In genomic region chr9:134136997-134137302, GRCh38 we compare ENCODE assay signal across 8 cellular contexts. TPM values are rescaled to one million over a fixed set of nuclear protein-coding genes. Genes with fewer than 3 reads are reported as not detected.
DNase-seq lines count a peak whose midpoint lies in the region; ATAC-seq and TF ChIP-seq lines count a peak whose summit lies in the region.

No MANE protein-coding gene starts in this region.

- peak overlapping the region; percentile 97 for H3K23ac ChIP-seq in neuronal stem cell (ENCODE audit: low read depth, low read length, poor library complexity)

- H3K4me1 Mint-ChIP-seq in CD8-positive, alpha-beta memory T cell = peaks cover 29 to 53% (median 50%) of the 10 kb centered on the region in 3 donors

- TF ChIP-seq CTCF in OCI-LY1 (IDR thresholded peaks at IDR 0.05; ENCODE audit: low read length) = no peak

- no peak overlapping the region for H4K91ac ChIP-seq in neuronal stem cell (ENCODE audit: low read depth, low read length, poor library complexity)

- H4K20me1 ChIP-seq in OCI-LY1 (ENCODE audit: insufficient read depth, low read length) = no peaks in the 10 kb centered on the region

- H3K4me2 ChIP-seq in OCI-LY1 (ENCODE audit: low read length) = peak overlapping the region; percentile 99
- H3K4me2 ChIP-seq in neuronal stem cell (ENCODE audit: insufficient read depth, low read length, poor library complexity, severe bottlenecking) = peak overlapping the region; percentile 95

- H3K9ac ChIP-seq in OCI-LY1 (ENCODE audit: low read length) (peak overlapping the region; percentile 94), endocrine pancreas (ENCODE audit: control insufficient read depth, insufficient read depth, low read length) (peak overlapping the region; percentile 65), neuronal stem cell (ENCODE audit: low read depth, low read length, poor library complexity) (peak overlapping the region; percentile 100)

- H3K9me2 ChIP-seq in OCI-LY1 (ENCODE audit: low read depth, low read length) = no peaks in the 10 kb centered on the region

- H3K4me1 ChIP-seq in CD8-positive, alpha-beta memory T cell (ENCODE audit: insufficient read depth, low read length) = peaks cover 32% of the 10 kb centered on the region
- H3K4me1 ChIP-seq in OCI-LY1 (ENCODE audit: insufficient read depth, low read length, severe bottlenecking) (peaks cover 31% of the 10 kb centered on the region), endocrine pancreas (ENCODE audit: control insufficient read depth, insufficient read depth, low read length) (no peaks in the 10 kb centered on the region), neuronal stem cell (ENCODE audit: control insufficient read depth in 2 of 2, insufficient read depth in 1 of 2, low read depth in 1 of 2, low read length in 2 of 2) (peaks cover 13 to 17% of the 10 kb centered on the region in 2 donors)

- H3K36me3 Mint-ChIP-seq in CD8-positive, alpha-beta memory T cell = peaks cover 4 to 36% (median 6%) of the 10 kb centered on the region in 3 donors

- H3K36me3 ChIP-seq in CD8-positive, alpha-beta memory T cell (ENCODE audit: insufficient read depth, low read length) = peaks cover 10% of the 10 kb centered on the region
- H3K36me3 ChIP-seq in OCI-LY1 (ENCODE audit: insufficient read depth, low read length) (peaks cover 35% of the 10 kb centered on the region), endocrine pancreas (ENCODE audit: control insufficient read depth, insufficient read depth, low read length) (no peaks in the 10 kb centered on the region), neuronal stem cell (replicated peaks in 1 of 2; ENCODE audit: control insufficient read depth in 2 of 2, insufficient read depth in 2 of 2, low read length in 2 of 2) (peaks cover 19 to 45% of the 10 kb centered on the region in 2 donors)

- no peak overlapping the region for H2AK5ac ChIP-seq in neuronal stem cell (ENCODE audit: low read depth, low read length)

- H3K79me2 ChIP-seq in OCI-LY1 (ENCODE audit: insufficient read depth, low read length) = peaks cover 33% of the 10 kb centered on the region

- H3K27ac Mint-ChIP-seq in CD8-positive, alpha-beta memory T cell = peak overlapping the region in 7 of 8 donors; percentile 17 to 95 (median 73)

- H3K4me3 ChIP-seq in CD8-positive, alpha-beta memory T cell (ENCODE audit: low read length) = peak overlapping the region; percentile 71
- H3K4me3 ChIP-seq in OCI-LY1 (ENCODE audit: low read depth, low read length, poor library complexity, severe bottlenecking) (peak overlapping the region; percentile 85), endocrine pancreas (ENCODE audit: control insufficient read depth, insufficient read depth, low read length) (no peak overlapping the region), neuronal stem cell (ENCODE audit: low read length in 2 of 2) (peak overlapping the region; percentile 90 to 99)

- no peak for DNase-seq in CD8-positive, alpha-beta memory T cell
- no peak for DNase-seq in neuronal stem cell (ENCODE audit: low spot score)
- DNase-seq in NCI-H1092 treated with DMSO at 0.1 percent for 48 hours (lab: John Stamatoyannopoulos, UW) = no peak
- no peak for DNase-seq in anterior cingulate cortex (lab: John Stamatoyannopoulos, UW)
- no peak for DNase-seq in NCI-H526 treated with DMSO at 0.1 percent for 48 hours (lab: John Stamatoyannopoulos, UW)

- WGBS in neuronal stem cell (ENCODE audit: extremely low coverage in 2 of 2, insufficient read length in 2 of 2, insufficient replicate concordance in 1 of 2), 2 donors = no CpG with 5 or more reads among the region's 7 CpGs

- no peaks in the 10 kb centered on the region for H3K27me3 ChIP-seq in CD8-positive, alpha-beta memory T cell (ENCODE audit: insufficient read depth, low read length, poor library complexity, severe bottlenecking)
- H3K27me3 ChIP-seq in OCI-LY1 (ENCODE audit: insufficient read depth, low read length) (no peaks in the 10 kb centered on the region; the same call in 1 of the 2 replicates), endocrine pancreas (ENCODE audit: control insufficient read depth, insufficient read depth, low read length) (no peaks in the 10 kb centered on the region), neuronal stem cell (ENCODE audit: control insufficient read depth in 3 of 3, insufficient read depth in 3 of 3, low read depth in 1 of 3, low read length in 3 of 3) (no peaks in the 10 kb centered on the region)

- H2BK12ac ChIP-seq in neuronal stem cell (ENCODE audit: low read length) = no peak overlapping the region

- no peak overlapping the region for H2BK15ac ChIP-seq in neuronal stem cell (ENCODE audit: low read length)

- ATAC-seq in GM19455 (IDR thresholded peaks at IDR 0.05; ENCODE audit: unreplicated experiment) = no peak

- H3K18ac ChIP-seq in neuronal stem cell (ENCODE audit: low read length) = no peak overlapping the region

- H2BK5ac ChIP-seq in neuronal stem cell (ENCODE audit: low read length) = peak overlapping the region; percentile 85

- no peaks in the 10 kb centered on the region for H3K9me3 ChIP-seq in CD8-positive, alpha-beta memory T cell (ENCODE audit: low read length)
- H3K9me3 ChIP-seq in OCI-LY1 (ENCODE audit: low read length) (no peaks in the 10 kb centered on the region), endocrine pancreas (ENCODE audit: control insufficient read depth, low read length) (no peaks in the 10 kb centered on the region), neuronal stem cell (replicated peaks in 1 of 2; ENCODE audit: control insufficient read depth in 2 of 2, insufficient read depth in 1 of 2, low read depth in 1 of 2, low read length in 2 of 2) (no peaks in the 10 kb centered on the region)

- H3K14ac ChIP-seq in neuronal stem cell (ENCODE audit: low read length) = no peak overlapping the region

- no peak overlapping the region for H4K8ac ChIP-seq in neuronal stem cell (ENCODE audit: low read depth, low read length)

- H3F3A ChIP-seq in OCI-LY1 (ENCODE audit: insufficient read depth, low read length) = no peaks in the 10 kb centered on the region

- no peak overlapping the region for H2BK120ac ChIP-seq in neuronal stem cell (ENCODE audit: low read depth, low read length)

- POLR2A ChIA-PET in CD8-positive, alpha-beta memory T cell (lab: Charles Lee) = no interaction called here

- H3K4ac ChIP-seq in neuronal stem cell (ENCODE audit: low read length) = no peak overlapping the region

- no peaks in the 10 kb centered on the region for H3K9me3 Mint-ChIP-seq in CD8-positive, alpha-beta memory T cell

- CTCF ChIA-PET in CD8-positive, alpha-beta memory T cell (lab: Charles Lee) = interaction anchor here (1.3 kb wide), 1 partner anchor 34 kb away, joined by 3 read pairs; no protein-coding TSS in a partner anchor

- no peak overlapping the region for H2AFZ ChIP-seq in OCI-LY1 (ENCODE audit: low read length)
- no peak overlapping the region for H2AFZ ChIP-seq in neuronal stem cell (ENCODE audit: low read length)

- peak overlapping the region; percentile 57 for H3K27ac ChIP-seq in CD8-positive, alpha-beta memory T cell (ENCODE audit: low read depth, low read length)
- H3K27ac ChIP-seq in OCI-LY1 (ENCODE audit: low read depth, low read length, poor library complexity, severe bottlenecking) (peak overlapping the region; percentile 4), neuronal stem cell (replicated peaks; ENCODE audit: low read length) (no peak overlapping the region)

- peaks cover 0 to 3% of the 10 kb centered on the region in 2 donors for H3K27me3 Mint-ChIP-seq in CD8-positive, alpha-beta memory T cell

- H3K4me3 Mint-ChIP-seq in CD8-positive, alpha-beta memory T cell = peak overlapping the region; percentile 71 to 93 (median 90)

- H3K79me1 ChIP-seq in neuronal stem cell (ENCODE audit: low read depth, low read length) = peaks cover 18% of the 10 kb centered on the region

RNA-seq across cellular contexts. Expression of gene WDR5, which starts 1.1 kb away (rescaled TPM):
- total RNA-seq in CD8-positive, alpha-beta memory T cell = 10 to 100 TPM; 62.2 to 64.3 TPM
- polyA plus RNA-seq in CD8-positive, alpha-beta memory T cell = 16.4 TPM
- 31.5 TPM for polyA plus RNA-seq in neuronal stem cell (2013, experiment 1 of 2)
- polyA plus RNA-seq in neuronal stem cell (2013, experiment 2 of 2) = 31.4 TPM

RNA-seq across cellular contexts. Expression of gene RNU6ATAC, which starts 27.4 kb away (rescaled TPM):
- total RNA-seq in CD8-positive, alpha-beta memory T cell = 10 to 100 TPM in 1 of 2 experiments, 1 to 10 TPM in 1; 9.7 to 15.5 TPM
- not detected for polyA plus RNA-seq in CD8-positive, alpha-beta memory T cell
- polyA plus RNA-seq in neuronal stem cell (2013, experiment 1 of 2) = not detected
- not detected for polyA plus RNA-seq in neuronal stem cell (2013, experiment 2 of 2)
